In the genomic region with DNA sequence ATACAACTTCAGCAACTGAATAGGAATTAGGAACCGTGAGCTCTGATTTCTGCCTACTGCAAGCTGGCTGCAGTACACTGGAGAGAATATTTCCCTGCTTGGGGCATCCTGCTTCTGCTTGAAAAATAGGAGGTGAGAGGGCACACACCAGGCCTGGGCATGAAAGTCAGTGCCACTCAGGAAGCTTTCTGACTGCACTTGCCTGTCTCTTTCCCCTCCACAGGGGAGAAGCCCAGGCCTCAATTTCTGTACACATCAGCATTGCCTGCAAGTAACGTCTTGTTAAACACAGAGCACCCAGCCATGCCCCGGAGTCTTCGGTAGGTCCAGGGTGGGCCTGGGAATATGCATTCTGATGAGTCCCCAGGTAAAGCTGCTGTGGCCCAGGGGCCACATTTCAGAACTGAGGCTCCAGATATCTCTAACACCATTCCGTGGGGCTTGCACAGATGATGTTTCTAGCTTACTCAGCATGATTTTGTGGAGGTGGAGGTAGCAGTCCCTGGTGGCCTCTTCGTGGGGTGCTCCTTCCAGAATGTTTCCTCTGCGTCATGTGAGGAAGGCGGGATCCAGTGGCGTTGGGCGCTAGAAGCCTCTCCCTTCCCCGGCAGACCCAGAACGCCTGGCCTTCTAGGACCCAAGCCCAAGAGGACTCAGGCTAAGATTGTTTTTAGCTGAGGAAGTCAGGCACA, we compare ENCODE assay signal across 17 cellular contexts.
DNase-seq lines count a peak whose midpoint lies in the region; ATAC-seq and TF ChIP-seq lines count a peak whose summit lies in the region.
"Had no signal": no experiment of that assay in that cellular context is flagged by ENCODE, and none has a peak within 500 bp of the region (broad histone marks: within the 10 kb centered on the region; RNA-seq: fewer than 3 reads in every experiment).

No MANE protein-coding gene starts in this region.

- peak; percentile 10 for DNase-seq in activated CD4-positive, alpha-beta memory T cell treated with anti-CD3 and anti-CD28 coated beads, Interleukin-2, amount 10 ng/mL, durations not matched to agents 7 days and 5 days
- DNase-seq in activated CD4-positive, alpha-beta memory T cell treated with anti-CD3 and anti-CD28 coated beads for 36 hours, result no peak
- DNase-seq in activated CD8-positive, alpha-beta memory T cell treated with anti-CD3 and anti-CD28 coated beads, Interleukin-2, amount 10 ng/mL, durations not matched to agents 7 days and 5 days, result peak; percentile 34
- DNase-seq in mesendoderm (no peak), type B pancreatic cell (ENCODE audit: extremely low spot score, unreplicated experiment) (peak; percentile 56)
- DNase-seq in effector CD4-positive, alpha-beta T cell, result no peak
- DNase-seq: activated CD4-positive, alpha-beta T cell treated with anti-CD3 and anti-CD28 coated beads for 4 hours; activated T-cell treated with anti-CD3 and anti-CD28 coated beads, Interleukin-2, amount 50 U/mL, for 24 hours; foreskin melanocyte; KG1; occipital lobe; stimulated activated CD4-positive, alpha-beta T cell treated with anti-CD3 and anti-CD28 coated beads, Interleukin-4, amount 100 ng/mL, for 1 hour had no signal

- H3K4me3 ChIP-seq in mesendoderm (ENCODE audit: low read length), result no peak overlapping the region
- H3K4me3 ChIP-seq: coronary artery, skin epidermis had no signal

- no peak overlapping the region for H3K4me3 Mint-ChIP-seq in activated CD4-positive, alpha-beta memory T cell treated with anti-CD3 and anti-CD28 coated beads, Interleukin-2, amount 10 ng/mL, durations not matched to agents 7 days and 5 days
- H3K4me3 Mint-ChIP-seq in activated CD4-positive, alpha-beta memory T cell treated with anti-CD3 and anti-CD28 coated beads for 36 hours, result no peak overlapping the region
- no peak overlapping the region for H3K4me3 Mint-ChIP-seq in activated CD8-positive, alpha-beta memory T cell treated with anti-CD3 and anti-CD28 coated beads, Interleukin-2, amount 10 ng/mL, durations not matched to agents 7 days and 5 days
- H3K4me3 Mint-ChIP-seq in type B pancreatic cell, result no peak overlapping the region
- H3K4me3 Mint-ChIP-seq: activated T-cell treated with anti-CD3 and anti-CD28 coated beads, Interleukin-2, amount 50 U/mL, for 24 hours had no signal

- H3K18ac ChIP-seq in mesendoderm (ENCODE audit: low read length), result no peak overlapping the region

- H3K9me3 Mint-ChIP-seq in activated CD4-positive, alpha-beta memory T cell treated with anti-CD3 and anti-CD28 coated beads, Interleukin-2, amount 10 ng/mL, durations not matched to agents 7 days and 5 days, result no peaks in the 10 kb centered on the region
- no peaks in the 10 kb centered on the region for H3K9me3 Mint-ChIP-seq in activated CD4-positive, alpha-beta memory T cell treated with anti-CD3 and anti-CD28 coated beads for 36 hours
- H3K9me3 Mint-ChIP-seq in activated CD8-positive, alpha-beta memory T cell treated with anti-CD3 and anti-CD28 coated beads, Interleukin-2, amount 10 ng/mL, durations not matched to agents 7 days and 5 days (ENCODE audit: low read depth), result no peaks in the 10 kb centered on the region
- no peaks in the 10 kb centered on the region for H3K9me3 Mint-ChIP-seq in type B pancreatic cell
- H3K9me3 Mint-ChIP-seq: activated naive CD4-positive, alpha-beta T cell treated with anti-CD3 and anti-CD28 coated beads, Interleukin-2, amount 50 U/mL, for 72 hours; activated T-cell treated with anti-CD3 and anti-CD28 coated beads, Interleukin-2, amount 50 U/mL, for 24 hours had no signal

- no peak overlapping the region for H3K4me2 ChIP-seq in mesendoderm (ENCODE audit: low read length)

- H3K27ac Mint-ChIP-seq in activated CD4-positive, alpha-beta memory T cell treated with anti-CD3 and anti-CD28 coated beads, Interleukin-2, amount 10 ng/mL, durations not matched to agents 7 days and 5 days, result no peak overlapping the region
- no peak overlapping the region for H3K27ac Mint-ChIP-seq in activated CD4-positive, alpha-beta memory T cell treated with anti-CD3 and anti-CD28 coated beads for 36 hours
- H3K27ac Mint-ChIP-seq in activated CD8-positive, alpha-beta memory T cell treated with anti-CD3 and anti-CD28 coated beads, Interleukin-2, amount 10 ng/mL, durations not matched to agents 7 days and 5 days, result no peak overlapping the region
- no peak overlapping the region for H3K27ac Mint-ChIP-seq in type B pancreatic cell
- H3K27ac Mint-ChIP-seq: activated naive CD4-positive, alpha-beta T cell treated with anti-CD3 and anti-CD28 coated beads, Interleukin-2, amount 50 U/mL, for 72 hours; activated T-cell treated with anti-CD3 and anti-CD28 coated beads, Interleukin-2, amount 50 U/mL, for 24 hours had no signal

- H3K27me3 Mint-ChIP-seq in activated CD4-positive, alpha-beta memory T cell treated with anti-CD3 and anti-CD28 coated beads, Interleukin-2, amount 10 ng/mL, durations not matched to agents 7 days and 5 days, result peaks cover 7% of the 10 kb centered on the region
- H3K27me3 Mint-ChIP-seq in activated CD4-positive, alpha-beta memory T cell treated with anti-CD3 and anti-CD28 coated beads for 36 hours, result no peaks in the 10 kb centered on the region
- H3K27me3 Mint-ChIP-seq in activated CD8-positive, alpha-beta memory T cell treated with anti-CD3 and anti-CD28 coated beads, Interleukin-2, amount 10 ng/mL, durations not matched to agents 7 days and 5 days, result no peaks in the 10 kb centered on the region
- H3K27me3 Mint-ChIP-seq in type B pancreatic cell, result no peaks in the 10 kb centered on the region
- H3K27me3 Mint-ChIP-seq: activated T-cell treated with anti-CD3 and anti-CD28 coated beads, Interleukin-2, amount 50 U/mL, for 24 hours had no signal

- H2BK120ac ChIP-seq in mesendoderm (ENCODE audit: low read depth, low read length), result no peak overlapping the region

- H2BK5ac ChIP-seq in mesendoderm (ENCODE audit: low read length), result no peak overlapping the region

- H3K9ac ChIP-seq in mesendoderm (ENCODE audit: low read length), result no peak overlapping the region

- H4K8ac ChIP-seq in mesendoderm (ENCODE audit: low read depth, low read length), result no peak overlapping the region

- no peaks in the 10 kb centered on the region for H3K27me3 ChIP-seq in mesendoderm (ENCODE audit: insufficient read depth, low read length, poor library complexity)

- POLR2A ChIA-PET in activated CD4-positive, alpha-beta memory T cell treated with anti-CD3 and anti-CD28 coated beads, Interleukin-2, amount 10 ng/mL, durations not matched to agents 7 days and 5 days (lab: Charles Lee), result no interaction called here
- POLR2A ChIA-PET in activated CD4-positive, alpha-beta memory T cell treated with anti-CD3 and anti-CD28 coated beads for 36 hours (lab: Charles Lee), result no interaction called here

- no peak for TF ChIP-seq CTCF in type B pancreatic cell (conservative IDR thresholded peaks at IDR 0.05)

- ATAC-seq in activated CD8-positive, alpha-beta memory T cell treated with anti-CD3 and anti-CD28 coated beads, Interleukin-2, amount 10 ng/mL, durations not matched to agents 7 days and 5 days, result no peak
- ATAC-seq in HG03442 (IDR thresholded peaks at IDR 0.05; ENCODE audit: unreplicated experiment), result no peak
- no peak for ATAC-seq in GM21367 (IDR thresholded peaks at IDR 0.05; ENCODE audit: unreplicated experiment)
- ATAC-seq: activated naive CD4-positive, alpha-beta T cell treated with anti-CD3 and anti-CD28 coated beads, Interleukin-2, amount 50 U/mL, for 72 hours had no signal

- CTCF ChIA-PET in activated CD4-positive, alpha-beta memory T cell treated with anti-CD3 and anti-CD28 coated beads, Interleukin-2, amount 10 ng/mL, durations not matched to agents 7 days and 5 days (lab: Charles Lee), result interaction anchor here (0.6 to 1.1 kb wide), 2 partner anchors 22 to 68 kb away, joined by 3 read pairs; no protein-coding TSS in a partner anchor
- CTCF ChIA-PET in activated CD4-positive, alpha-beta memory T cell treated with anti-CD3 and anti-CD28 coated beads for 36 hours (lab: Charles Lee), result no interaction called here
- CTCF ChIA-PET in activated CD8-positive, alpha-beta memory T cell treated with anti-CD3 and anti-CD28 coated beads, Interleukin-2, amount 10 ng/mL, durations not matched to agents 7 days and 5 days (lab: Charles Lee), result no interaction called here

- H3K4ac ChIP-seq in mesendoderm (ENCODE audit: low read depth, low read length), result no peak overlapping the region

- intact Hi-C loops in activated CD4-positive, alpha-beta memory T cell treated with anti-CD3 and anti-CD28 coated beads for 36 hours (cut with micrococcal nuclease), result no loop called here

- no peaks in the 10 kb centered on the region for H3K36me3 ChIP-seq in mesendoderm (ENCODE audit: control insufficient read depth, insufficient read depth, low read length)

- WGBS in mesendoderm (ENCODE audit: extremely low coverage, insufficient coverage, low lambda C conversion rate), result no CpG with 5 or more reads among the region's 12 CpGs

- no peak overlapping the region for H3K23ac ChIP-seq in mesendoderm (ENCODE audit: low read length)

- H4K5ac ChIP-seq in mesendoderm (ENCODE audit: low read length), result no peak overlapping the region

- H3K79me1 ChIP-seq in mesendoderm (ENCODE audit: low read length), result no peaks in the 10 kb centered on the region

- no peak overlapping the region for H3K27ac ChIP-seq in mesendoderm (ENCODE audit: low read depth, low read length)
- H3K27ac ChIP-seq: coronary artery had no signal

- no peak overlapping the region for H2AK5ac ChIP-seq in mesendoderm (ENCODE audit: low read length)

- H3K56ac ChIP-seq in mesendoderm (ENCODE audit: low read length), result peak overlapping the region; percentile 46

- no peaks in the 10 kb centered on the region for H3K79me2 ChIP-seq in mesendoderm (ENCODE audit: control insufficient read depth, insufficient read depth, low read length)

- H2BK15ac ChIP-seq in mesendoderm (replicated peaks; ENCODE audit: low read depth), result no peak overlapping the region

- H3K4me1 ChIP-seq in mesendoderm (ENCODE audit: control insufficient read depth, low read depth, low read length), result no peaks in the 10 kb centered on the region

- no peaks in the 10 kb centered on the region for H3K36me3 Mint-ChIP-seq in activated CD4-positive, alpha-beta memory T cell treated with anti-CD3 and anti-CD28 coated beads, Interleukin-2, amount 10 ng/mL, durations not matched to agents 7 days and 5 days (ENCODE audit: low read depth)
- no peaks in the 10 kb centered on the region for H3K36me3 Mint-ChIP-seq in activated CD4-positive, alpha-beta memory T cell treated with anti-CD3 and anti-CD28 coated beads for 36 hours
- no peaks in the 10 kb centered on the region for H3K36me3 Mint-ChIP-seq in activated CD8-positive, alpha-beta memory T cell treated with anti-CD3 and anti-CD28 coated beads, Interleukin-2, amount 10 ng/mL, durations not matched to agents 7 days and 5 days
- no peaks in the 10 kb centered on the region for H3K36me3 Mint-ChIP-seq in type B pancreatic cell
- H3K36me3 Mint-ChIP-seq: activated naive CD4-positive, alpha-beta T cell treated with anti-CD3 and anti-CD28 coated beads, Interleukin-2, amount 50 U/mL, for 72 hours had no signal

- H3K4me1 Mint-ChIP-seq in activated CD4-positive, alpha-beta memory T cell treated with anti-CD3 and anti-CD28 coated beads, Interleukin-2, amount 10 ng/mL, durations not matched to agents 7 days and 5 days, result peaks cover 8% of the 10 kb centered on the region
- no peaks in the 10 kb centered on the region for H3K4me1 Mint-ChIP-seq in activated CD4-positive, alpha-beta memory T cell treated with anti-CD3 and anti-CD28 coated beads for 36 hours (ENCODE audit: low read depth)
- H3K4me1 Mint-ChIP-seq in activated CD8-positive, alpha-beta memory T cell treated with anti-CD3 and anti-CD28 coated beads, Interleukin-2, amount 10 ng/mL, durations not matched to agents 7 days and 5 days, result no peaks in the 10 kb centered on the region
- H3K4me1 Mint-ChIP-seq in type B pancreatic cell (ENCODE audit: unreplicated experiment), result peaks cover 13% of the 10 kb centered on the region

Comparison
In these comparisons a context has a peak if more than half of its experiments do, and no peak if none do; other contexts are left out.
1. DNase-seq: peak in activated CD4-positive, alpha-beta memory T cell treated with anti-CD3 and anti-CD28 coated beads, Interleukin-2, amount 10 ng/mL, durations not matched to agents 7 days and 5 days (single experiment), activated CD8-positive, alpha-beta memory T cell treated with anti-CD3 and anti-CD28 coated beads, Interleukin-2, amount 10 ng/mL, durations not matched to agents 7 days and 5 days (single experiment) and type B pancreatic cell (single experiment); none in activated CD4-positive, alpha-beta memory T cell treated with anti-CD3 and anti-CD28 coated beads for 36 hours (single experiment), mesendoderm (single experiment) and effector CD4-positive, alpha-beta T cell (single experiment).